20 cellular contexts compared by ENCODE assay signal in genomic region chr7:158963780-158964222, GRCh38.
"Had no signal": no experiment of that assay in that cellular context is flagged by ENCODE, and none has a peak within 500 bp of the region (broad histone marks: within the 10 kb centered on the region; RNA-seq: fewer than 3 reads in every experiment).

No MANE protein-coding gene starts in this region.

- H3K4me1 ChIP-seq: left lung had no signal

- ATAC-seq: activated CD4-positive, alpha-beta T cell treated with anti-CD3 and anti-CD28 coated beads for 36 hours; left lung; natural killer cell; stimulated activated naive B cell treated with anti-CD40 and anti-IgM and Interleukin-4, amounts not matched to agents 10 μg/mL and 1 μg/mL and 100 μg/mL, for 72 hours had no signal

- DNase-seq: activated CD4-positive, alpha-beta T cell treated with anti-CD3 and anti-CD28 coated beads for 36 hours; activated CD4-positive, alpha-beta T cell treated with anti-CD3 and anti-CD28 coated beads, Interleukin-2, amount 50 U/mL, for 48 hours; activated gamma-delta T cell treated with Interleukin-2 at 50 U/mL for 16 hours; activated naive CD8-positive, alpha-beta T cell treated with anti-CD3 and anti-CD28 coated beads for 36 hours; activated T-cell treated with anti-CD3 and anti-CD28 coated beads for 4 hours; amniotic stem cell; caudate nucleus; erythroblast; hippocampal formation; left lung; mesendoderm; natural killer cell; ovary; stimulated activated naive B cell treated with anti-CD40 and anti-IgM and Interleukin-4, amounts not matched to agents 10 μg/mL and 1 μg/mL and 100 μg/mL, for 72 hours; thyroid gland had no signal

- FAIRE-seq: colon, frontal cortex, islet of Langerhans, TTC549, urothelium cell line had no signal

- H3K36me3 ChIP-seq: left lung, ovary, thyroid gland had no signal

- H3K27me3 ChIP-seq: ovary, thyroid gland had no signal

- H3K9me3 ChIP-seq: ovary, thyroid gland had no signal

- H3K4me3 ChIP-seq: left lung, ovary, thyroid gland had no signal

- H3K27ac ChIP-seq: left lung, ovary, thyroid gland had no signal
